In the genomic region with DNA sequence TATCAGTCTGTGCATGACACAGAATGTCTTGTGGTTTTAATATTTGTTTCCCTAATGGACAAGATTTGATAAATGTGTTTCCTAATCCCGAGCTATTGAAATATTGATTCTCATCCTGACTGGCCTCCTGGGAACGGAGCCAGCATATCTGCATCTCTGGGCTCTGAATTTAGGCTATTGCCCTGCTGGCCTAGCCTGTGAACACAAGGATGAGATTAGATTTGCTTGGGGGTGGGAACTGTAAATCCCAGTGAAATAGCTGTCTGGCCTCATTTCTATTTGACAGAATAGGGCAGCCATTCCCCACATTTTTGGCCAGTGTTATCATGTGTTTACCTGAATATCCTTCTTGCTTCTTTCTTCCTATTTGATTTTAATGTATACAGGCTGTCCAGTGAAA, we compare ENCODE assay signal across 29 cellular contexts.
DNase-seq lines count a peak whose midpoint lies in the region; ATAC-seq, FAIRE-seq and TF ChIP-seq lines count a peak whose summit lies in the region.
"Had no signal": no experiment of that assay in that cellular context is flagged by ENCODE, and none has a peak within 500 bp of the region (broad histone marks: within the 10 kb centered on the region; RNA-seq: fewer than 3 reads in every experiment).

No MANE protein-coding gene starts in this region.

- no peaks in the 10 kb centered on the region for H3K4me1 ChIP-seq in breast epithelium
- peaks cover 31% of the 10 kb centered on the region for H3K4me1 ChIP-seq in mammary epithelial cell (ENCODE audit: insufficient read depth, low read length)
- H3K4me1 ChIP-seq in keratinocyte (ENCODE audit: control insufficient read depth, extremely low read depth, insufficient read depth, low read length), result peaks cover 29% of the 10 kb centered on the region
- H3K4me1 ChIP-seq: heart left ventricle, sigmoid colon had no signal

- H3K36me3 ChIP-seq in breast epithelium (no peaks in the 10 kb centered on the region), mammary epithelial cell (ENCODE audit: insufficient read depth, low read length) (no peaks in the 10 kb centered on the region), keratinocyte (ENCODE audit: control insufficient read depth in 2 of 2, extremely low read depth in 1 of 2, insufficient read depth in 2 of 2, low read length in 2 of 2) (no peaks in the 10 kb centered on the region)
- H3K36me3 ChIP-seq: heart left ventricle, neutrophil, prostate gland, sigmoid colon, thoracic aorta had no signal

- no peaks in the 10 kb centered on the region for H3K27me3 Mint-ChIP-seq in MCF 10A (ENCODE audit: insufficient read depth, unreplicated experiment)
- H3K27me3 Mint-ChIP-seq: activated CD8-positive, alpha-beta T cell treated with anti-CD3 and anti-CD28 coated beads for 36 hours; activated naive CD4-positive, alpha-beta T cell treated with anti-CD3 and anti-CD28 coated beads, Interleukin-2, amount 50 U/mL, for 24 hours; CD4-positive, alpha-beta T cell; IgD-negative memory B cell had no signal

- TF ChIP-seq CTCF in breast epithelium (IDR thresholded peaks at IDR 0.05) (no peak), MCF 10A (IDR thresholded peaks at IDR 0.05; ENCODE audit: unreplicated experiment) (no peak), mammary epithelial cell (conservative IDR thresholded peaks at IDR 0.05 in 1 of 2, IDR thresholded peaks at IDR 0.05 in 1 of 2; ENCODE audit: extremely low read depth in 1 of 2, insufficient read depth in 1 of 2, low read depth in 1 of 2, low read length in 2 of 2) (no peak), keratinocyte (optimal IDR thresholded peaks at IDR 0.05 in 1 of 3, IDR thresholded peaks at IDR 0.05 in 1 of 3, conservative IDR thresholded peaks at IDR 0.05 in 1 of 3; ENCODE audit: extremely low read depth in 1 of 3, insufficient read depth in 2 of 3, low read length in 3 of 3) (no peak)

- H4K20me1 ChIP-seq in mammary epithelial cell (ENCODE audit: insufficient read depth, low read length) (no peaks in the 10 kb centered on the region), keratinocyte (ENCODE audit: control insufficient read depth, extremely low read depth, insufficient read depth, low read length) (no peaks in the 10 kb centered on the region)

- in situ Hi-C loops in mammary epithelial cell (cut with MboI; ENCODE audit: low sequenced_read_pairs in 2 of 2), result no loop called here

- no peak overlapping the region for H3K27ac Mint-ChIP-seq in MCF 10A (ENCODE audit: low read depth, unreplicated experiment)
- H3K27ac Mint-ChIP-seq: activated CD8-positive, alpha-beta T cell treated with anti-CD3 and anti-CD28 coated beads for 36 hours; activated naive CD4-positive, alpha-beta T cell treated with anti-CD3 and anti-CD28 coated beads, Interleukin-2, amount 50 U/mL, for 24 hours; activated T-helper 17 cell treated with anti-CD3 and anti-CD28 coated beads, Interleukin-2, amount 50 U/mL, for 72 hours; CD4-positive, alpha-beta T cell; IgD-negative memory B cell had no signal

- no peak overlapping the region for H3K4me3 ChIP-seq in breast epithelium
- H3K4me3 ChIP-seq in mammary epithelial cell (replicated peaks in 1 of 3; ENCODE audit: insufficient read depth in 1 of 3, low read depth in 2 of 3, low read length in 3 of 3), result no peak overlapping the region
- no peak overlapping the region for H3K4me3 ChIP-seq in keratinocyte (ENCODE audit: control insufficient read depth in 2 of 3, extremely low read depth in 1 of 3, insufficient read depth in 2 of 3, low read depth in 1 of 3, low read length in 3 of 3)
- H3K4me3 ChIP-seq: GM12878, heart left ventricle, prostate gland, sigmoid colon, thoracic aorta had no signal

- peaks cover 6% of the 10 kb centered on the region for H3K36me3 Mint-ChIP-seq in MCF 10A (ENCODE audit: insufficient read depth, unreplicated experiment)
- H3K36me3 Mint-ChIP-seq: activated naive CD4-positive, alpha-beta T cell treated with anti-CD3 and anti-CD28 coated beads, Interleukin-2, amount 50 U/mL, for 24 hours; IgD-negative memory B cell had no signal

- BruUV-seq in MCF 10A (replicated peaks; lab: Mats Ljungman, UMichigan), result no TSS peak
- no TSS peak for BruUV-seq in mammary epithelial cell (replicated peaks; lab: Mats Ljungman, UMichigan)

- H3K4me3 Mint-ChIP-seq in MCF 10A (ENCODE audit: unreplicated experiment), result no peak overlapping the region
- H3K4me3 Mint-ChIP-seq: activated CD8-positive, alpha-beta T cell treated with anti-CD3 and anti-CD28 coated beads for 36 hours; activated naive CD4-positive, alpha-beta T cell treated with anti-CD3 and anti-CD28 coated beads, Interleukin-2, amount 50 U/mL, for 24 hours; activated T-helper 17 cell treated with anti-CD3 and anti-CD28 coated beads, Interleukin-2, amount 50 U/mL, for 72 hours; CD4-positive, alpha-beta T cell; IgD-negative memory B cell had no signal

- H3K4me1 Mint-ChIP-seq in MCF 10A (ENCODE audit: insufficient read depth, unreplicated experiment), result peaks cover 25% of the 10 kb centered on the region
- H3K4me1 Mint-ChIP-seq: activated naive CD4-positive, alpha-beta T cell treated with anti-CD3 and anti-CD28 coated beads, Interleukin-2, amount 50 U/mL, for 24 hours; activated T-helper 17 cell treated with anti-CD3 and anti-CD28 coated beads, Interleukin-2, amount 50 U/mL, for 72 hours had no signal

- H3K79me2 ChIP-seq in mammary epithelial cell (ENCODE audit: insufficient read depth, low read length) (no peaks in the 10 kb centered on the region), keratinocyte (ENCODE audit: control insufficient read depth, insufficient read depth, low read length) (no peaks in the 10 kb centered on the region)

- H3K9ac ChIP-seq in mammary epithelial cell (ENCODE audit: insufficient read depth, low read length) (no peak overlapping the region), keratinocyte (ENCODE audit: control insufficient read depth, extremely low read depth, insufficient read depth, low read length) (no peak overlapping the region)

- H3K27ac ChIP-seq in breast epithelium, result peak overlapping the region; percentile 40 to 43
- peak overlapping the region; percentile 50 for H3K27ac ChIP-seq in mammary epithelial cell (ENCODE audit: insufficient read depth, low read depth, low read length)
- no peak overlapping the region for H3K27ac ChIP-seq in keratinocyte (ENCODE audit: control insufficient read depth, insufficient read depth, low read length)
- H3K27ac ChIP-seq: epithelial cell of prostate, heart left ventricle, neutrophil, prostate gland, RWPE1, sigmoid colon, thoracic aorta had no signal

- TF ChIP-seq POLR2A in breast epithelium (IDR thresholded peaks at IDR 0.05), result no peak

- H3K9me3 Mint-ChIP-seq in MCF 10A (ENCODE audit: unreplicated experiment), result no peaks in the 10 kb centered on the region
- H3K9me3 Mint-ChIP-seq: activated CD8-positive, alpha-beta T cell treated with anti-CD3 and anti-CD28 coated beads for 36 hours; activated naive CD4-positive, alpha-beta T cell treated with anti-CD3 and anti-CD28 coated beads, Interleukin-2, amount 50 U/mL, for 24 hours; activated T-helper 17 cell treated with anti-CD3 and anti-CD28 coated beads, Interleukin-2, amount 50 U/mL, for 72 hours; CD4-positive, alpha-beta T cell had no signal

- DNase-seq in breast epithelium (ENCODE audit: low spot score in 2 of 2) (no peak), MCF 10A (ENCODE audit: unreplicated experiment) (no peak), mammary epithelial cell (peak; percentile 42), keratinocyte (ENCODE audit: low read depth, low spot score) (no peak), urothelium cell line (ENCODE audit: low spot score) (peak; percentile 43), NOMO-1 (lab: John Stamatoyannopoulos, UW; ENCODE audit: unreplicated experiment in 2 of 2) (no peak)
- DNase-seq: 8988T; activated CD8-positive, alpha-beta T cell treated with anti-CD3 and anti-CD28 coated beads for 36 hours; CD4-positive, alpha-beta T cell; GOT3; heart left ventricle; NCI-H1105; NCI-H2029; NCI-H2227 treated with DMSO at 0.1 percent for 48 hours; NCI-H748 treated with DMSO at 0.1 percent for 48 hours; sigmoid colon; stimulated activated CD4-positive, alpha-beta T cell treated with anti-CD3 and anti-CD28 coated beads, Interleukin-15, amount 100 ng/mL, for 24 hours; stimulated activated naive CD4-positive, alpha-beta T cell had no signal

- H3K27me3 ChIP-seq in breast epithelium (no peaks in the 10 kb centered on the region), mammary epithelial cell (ENCODE audit: insufficient read depth, low read length) (no peaks in the 10 kb centered on the region), keratinocyte (ENCODE audit: control insufficient read depth, extremely low read depth, insufficient read depth, low read length) (no peaks in the 10 kb centered on the region)
- H3K27me3 ChIP-seq: heart left ventricle, neutrophil, sigmoid colon had no signal

- no CpG with 5 or more reads among the region's 2 CpGs for WGBS in mammary epithelial cell (ENCODE audit: low coverage, missing lambda C conversion rate)

- intact Hi-C loops in breast epithelium (cut with DNase I; ENCODE audit: low total_unique reads) (no loop called here), MCF 10A (cut with micrococcal nuclease) (no loop called here), mammary epithelial cell (cut with micrococcal nuclease) (no loop called here)

- no peak for FAIRE-seq in keratinocyte (lab: Jason Lieb, UNC)
- FAIRE-seq in urothelium cell line (lab: Jason Lieb, UNC), result no peak
- FAIRE-seq: GM12878 had no signal

- dilution Hi-C loops in mammary epithelial cell (cut with HindIII; ENCODE audit: low sequenced_read_pairs) (no loop called here), keratinocyte (cut with MboI; ENCODE audit: extremely low pct_ligation_motif_present, low sequenced_read_pairs) (no loop called here)

- H2AFZ ChIP-seq in mammary epithelial cell (ENCODE audit: low read depth, low read length) (peak overlapping the region; percentile 6), keratinocyte (ENCODE audit: control insufficient read depth, low read length) (peak overlapping the region; percentile 8)

- CTCF ChIA-PET in MCF 10A (lab: Yijun Ruan, JAX), result no interaction called here
- CTCF ChIA-PET in mammary epithelial cell (lab: Charles Lee; ENCODE audit: low non-redundant PET), result no interaction called here

- POLR2A ChIA-PET in MCF 10A (lab: Yijun Ruan, JAX), result interaction anchor here (0.6 kb wide), 1 partner anchor 78 kb away, joined by 3 read pairs; no protein-coding TSS in a partner anchor

- no peaks in the 10 kb centered on the region for H3K9me3 ChIP-seq in breast epithelium
- H3K9me3 ChIP-seq in mammary epithelial cell (replicated peaks; ENCODE audit: insufficient read depth, low read length), result no peaks in the 10 kb centered on the region
- H3K9me3 ChIP-seq in keratinocyte (ENCODE audit: control insufficient read depth, low read depth, low read length), result no peaks in the 10 kb centered on the region
- H3K9me3 ChIP-seq: heart left ventricle, neutrophil, prostate gland, sigmoid colon, thoracic aorta had no signal

- no peaks in the 10 kb centered on the region for H3K9me1 ChIP-seq in keratinocyte (ENCODE audit: control insufficient read depth, extremely low read depth, insufficient read depth, low read length)

- no peak for ATAC-seq in HG03280 (IDR thresholded peaks at IDR 0.05; ENCODE audit: unreplicated experiment)
- no peak for ATAC-seq in GM21360 (IDR thresholded peaks at IDR 0.05; ENCODE audit: unreplicated experiment)
- ATAC-seq: activated CD8-positive, alpha-beta T cell treated with anti-CD3 and anti-CD28 coated beads for 36 hours; activated T-helper 17 cell treated with anti-CD3 and anti-CD28 coated beads, Interleukin-2, amount 50 U/mL, for 72 hours; GM12878; heart left ventricle had no signal

- H3K4me2 ChIP-seq in mammary epithelial cell (ENCODE audit: insufficient read depth, low read depth, low read length) (peak overlapping the region; percentile 63), keratinocyte (ENCODE audit: control insufficient read depth, extremely low read depth, insufficient read depth, low read depth, low read length) (peak overlapping the region; percentile 34)

Comparison
In these comparisons a context has a peak if more than half of its experiments do, and no peak if none do; other contexts are left out.
1. DNase-seq: peak in mammary epithelial cell (single experiment) and urothelium cell line (single experiment); none in breast epithelium (0 of 2), MCF 10A (single experiment), keratinocyte (single experiment) and NOMO-1 (0 of 2).